12 cellular contexts compared by ENCODE assay signal in genomic region chr2:25853038-25853638, GRCh38. TPM values are rescaled to one million over a fixed set of nuclear protein-coding genes. Genes with fewer than 3 reads are reported as not detected.
DNase-seq lines count a peak whose midpoint lies in the region; ATAC-seq and TF ChIP-seq lines count a peak whose summit lies in the region.
"Had no signal": no experiment of that assay in that cellular context is flagged by ENCODE, and none has a peak within 500 bp of the region (broad histone marks: within the 10 kb centered on the region; RNA-seq: fewer than 3 reads in every experiment).

No MANE protein-coding gene starts in this region.

- peaks cover 45% of the 10 kb centered on the region for H3K4me1 Mint-ChIP-seq in activated CD4-positive, alpha-beta memory T cell treated with anti-CD3 and anti-CD28 coated beads, Interleukin-2, amount 10 ng/mL, durations not matched to agents 7 days and 5 days
- H3K4me1 Mint-ChIP-seq in natural killer cell, result peaks cover 34 to 46% of the 10 kb centered on the region in 2 donors
- H3K4me1 Mint-ChIP-seq in progenitor cell of endocrine pancreas (ENCODE audit: low read depth), result peaks cover 7% of the 10 kb centered on the region

- TF ChIP-seq CTCF in natural killer cell (IDR thresholded peaks at IDR 0.05) (no peak), progenitor cell of endocrine pancreas (IDR thresholded peaks at IDR 0.05; ENCODE audit: unreplicated experiment) (no peak)

- DNase-seq in GF-D8 (lab: John Stamatoyannopoulos, UW) (peak; percentile 51), MV-4-11 (lab: John Stamatoyannopoulos, UW) (peak; percentile 33), natural killer cell (no peak), AG20443 (ENCODE audit: low spot score) (no peak), NCI-H2107 (lab: John Stamatoyannopoulos, UW) (no peak), DMS153 (lab: John Stamatoyannopoulos, UW) (no peak), progenitor cell of endocrine pancreas (ENCODE audit: low spot score, unreplicated experiment) (no peak)
- no peak for DNase-seq in activated CD4-positive, alpha-beta memory T cell treated with anti-CD3 and anti-CD28 coated beads, Interleukin-2, amount 10 ng/mL, durations not matched to agents 7 days and 5 days
- DNase-seq: Calu3; islet precursor cell; NCI-H2171 treated with DMSO at 0.1 percent for 48 hours; stimulated activated CD4-positive, alpha-beta T cell treated with anti-CD3 and anti-CD28 coated beads, Interleukin-1b, Interleukin-23, amount 100 ng/mL, for 48 hours had no signal

- POLR2A ChIA-PET in activated CD4-positive, alpha-beta memory T cell treated with anti-CD3 and anti-CD28 coated beads, Interleukin-2, amount 10 ng/mL, durations not matched to agents 7 days and 5 days (lab: Charles Lee), result interaction anchor here (0.7 to 5.8 kb wide), 12 partner anchors 9 to 181 kb away, joined by 3 to 44 read pairs (median 4); partner anchors contain the start of genes ASXL2, DTNB and RAB10

- no peaks in the 10 kb centered on the region for H3K27me3 Mint-ChIP-seq in activated CD4-positive, alpha-beta memory T cell treated with anti-CD3 and anti-CD28 coated beads, Interleukin-2, amount 10 ng/mL, durations not matched to agents 7 days and 5 days
- no peaks in the 10 kb centered on the region for H3K27me3 Mint-ChIP-seq in natural killer cell (ENCODE audit: low read depth in 2 of 2)
- H3K27me3 Mint-ChIP-seq in progenitor cell of endocrine pancreas, result no peaks in the 10 kb centered on the region

- CTCF ChIA-PET in activated CD4-positive, alpha-beta memory T cell treated with anti-CD3 and anti-CD28 coated beads, Interleukin-2, amount 10 ng/mL, durations not matched to agents 7 days and 5 days (lab: Charles Lee), result interaction anchor here (0.6 to 5.0 kb wide), 20 partner anchors 7 to 332 kb away, joined by 3 to 49 read pairs (median 4); partner anchors contain the start of gene ASXL2

- peak overlapping the region; percentile 26 for H3K27ac Mint-ChIP-seq in activated CD4-positive, alpha-beta memory T cell treated with anti-CD3 and anti-CD28 coated beads, Interleukin-2, amount 10 ng/mL, durations not matched to agents 7 days and 5 days
- H3K27ac Mint-ChIP-seq in natural killer cell, result peak overlapping the region; percentile 27 to 84
- no peak overlapping the region for H3K27ac Mint-ChIP-seq in progenitor cell of endocrine pancreas

- intact Hi-C loops in natural killer cell (cut with micrococcal nuclease), result loop anchor here (2.0 kb wide), 2 partner anchors 26 to 98 kb away; partner anchors contain the start of gene ASXL2

- H3K9me3 Mint-ChIP-seq in activated CD4-positive, alpha-beta memory T cell treated with anti-CD3 and anti-CD28 coated beads, Interleukin-2, amount 10 ng/mL, durations not matched to agents 7 days and 5 days, result no peaks in the 10 kb centered on the region
- H3K9me3 Mint-ChIP-seq in natural killer cell (no peaks in the 10 kb centered on the region), progenitor cell of endocrine pancreas (ENCODE audit: low read depth) (no peaks in the 10 kb centered on the region)

- no peak for ATAC-seq in natural killer cell

- H3K36me3 Mint-ChIP-seq in activated CD4-positive, alpha-beta memory T cell treated with anti-CD3 and anti-CD28 coated beads, Interleukin-2, amount 10 ng/mL, durations not matched to agents 7 days and 5 days (ENCODE audit: low read depth), result peaks cover 4% of the 10 kb centered on the region
- H3K36me3 Mint-ChIP-seq in natural killer cell, result no peaks in the 10 kb centered on the region
- peaks cover 2% of the 10 kb centered on the region for H3K36me3 Mint-ChIP-seq in progenitor cell of endocrine pancreas (ENCODE audit: insufficient read depth)

- no peak overlapping the region for H3K4me3 Mint-ChIP-seq in activated CD4-positive, alpha-beta memory T cell treated with anti-CD3 and anti-CD28 coated beads, Interleukin-2, amount 10 ng/mL, durations not matched to agents 7 days and 5 days
- no peak overlapping the region for H3K4me3 Mint-ChIP-seq in natural killer cell
- H3K4me3 Mint-ChIP-seq in progenitor cell of endocrine pancreas (ENCODE audit: low read depth), result no peak overlapping the region

RNA-seq across cellular contexts. Expression of gene ASXL2, which starts 25.1 kb away (rescaled TPM):
- total RNA-seq in activated CD4-positive, alpha-beta memory T cell treated with anti-CD3 and anti-CD28 coated beads, Interleukin-2, amount 10 ng/mL, durations not matched to agents 7 days and 5 days, result 10 to 100 TPM; 43.7 to 45.0 TPM
- 10 to 100 TPM; 27.7 to 32.6 (median 27.8) TPM for total RNA-seq in natural killer cell
- 24.3 and 24.8 TPM in 2 replicates for total RNA-seq in progenitor cell of endocrine pancreas

Comparison
In these comparisons a context has a peak if more than half of its experiments do, and no peak if none do; other contexts are left out.
1. DNase-seq: peak in GF-D8 (single experiment) and MV-4-11 (single experiment); none in activated CD4-positive, alpha-beta memory T cell treated with anti-CD3 and anti-CD28 coated beads, Interleukin-2, amount 10 ng/mL, durations not matched to agents 7 days and 5 days (single experiment), natural killer cell (single experiment), AG20443 (single experiment), NCI-H2107 (single experiment), DMS153 (single experiment) and progenitor cell of endocrine pancreas (single experiment).